Comparison of ENCODE assay signal across 8 cellular contexts in genomic region chr16:88856828-88857727, GRCh38. TPM values are rescaled to one million over a fixed set of nuclear protein-coding genes. Genes with fewer than 3 reads are reported as not detected.
DNase-seq lines count a peak whose midpoint lies in the region; ATAC-seq and TF ChIP-seq lines count a peak whose summit lies in the region.

TSS of gene GALNS (minus strand) at chr16:88856947. CDS start at chr16:88856877, 70 bp downstream.
TSS of gene TRAPPC2L (plus strand) at chr16:88857127. CDS start at chr16:88857151, 24 bp downstream.

- H3K9me3 ChIP-seq in PC-9 (ENCODE audit: insufficient read depth, low read depth) = no peaks in the 10 kb centered on the region
- H3K9me3 ChIP-seq in mucosa of rectum (ENCODE audit: control insufficient read depth in 2 of 2, low read length in 2 of 2) = no peaks in the 10 kb centered on the region

- POLR2A ChIA-PET in PC-9 (lab: Charles Lee; ENCODE audit: unreplicated experiment) = interaction anchor here (0.6 kb wide), 1 partner anchor 264 kb away, joined by 4 read pairs; no protein-coding TSS in a partner anchor

- H3F3A ChIP-seq in PC-9 (ENCODE audit: insufficient read depth, low read depth) = no peaks in the 10 kb centered on the region

- CTCF ChIA-PET in PC-9 (lab: Charles Lee) = interaction anchor here (0.6 kb wide), 1 partner anchor 314 kb away, joined by 5 read pairs; the partner anchor contains the start of gene CDH15

- peak within 1 kb of the TSS; percentile 98 for H2AFZ ChIP-seq in PC-9

- peak; percentile 87 for DNase-seq in DMS153 (lab: John Stamatoyannopoulos, UW)
- peak; percentile 90 for DNase-seq in KBM-7
- peak; percentile 77 to 99 for DNase-seq in PC-9
- DNase-seq in activated T-cell treated with anti-CD3 and anti-CD28 coated beads, Interleukin-2, amount 50 U/mL, for 1 hour = peak; percentile 99
- DNase-seq in epithelial cell of proximal tubule (ENCODE audit: low read depth) = peak; percentile 20
- DNase-seq in stimulated activated CD8-positive, alpha-beta memory T cell treated with anti-CD3 and anti-CD28 coated beads, Interleukin-4, amount 100 ng/mL, for 4 hours (ENCODE audit: low read depth in 2 of 2, low spot score in 1 of 2) = peak; percentile 97 to 99

- TF ChIP-seq CTCF in PC-9 (conservative IDR thresholded peaks at IDR 0.05) (no peak), epithelial cell of proximal tubule (conservative IDR thresholded peaks at IDR 0.05; ENCODE audit: low read depth, low read length) (no peak)

- no peak within 1 kb of the TSS for H3K27ac ChIP-seq in PC-9
- H3K27ac ChIP-seq in mucosa of rectum (ENCODE audit: low read depth in 2 of 2, low read length in 2 of 2) = peak within 1 kb of the TSS; percentile 56 to 67

- peak within 1 kb of the TSS; percentile 95 for H3K4me2 ChIP-seq in PC-9

- no peaks in the 10 kb centered on the region for H3K36me3 ChIP-seq in PC-9 (ENCODE audit: low read depth)
- peaks cover 17 to 29% of the 10 kb centered on the region in 2 donors for H3K36me3 ChIP-seq in mucosa of rectum (ENCODE audit: control insufficient read depth in 2 of 2, insufficient read depth in 2 of 2, low read length in 2 of 2)

- peak within 1 kb of the TSS; percentile 74 to 85 for H3K9ac ChIP-seq in mucosa of rectum (ENCODE audit: low read depth in 1 of 2, low read length in 2 of 2)

- in situ Hi-C loops in KBM-7 (cut with MboI; ENCODE audit: low pct_unique_long_range_greater_than_20kb, low sequenced_read_pairs) = no loop called here

- H3K4me1 ChIP-seq in PC-9 (replicated peaks; ENCODE audit: insufficient read depth) = peaks cover 5% of the 10 kb centered on the region
- H3K4me1 ChIP-seq in mucosa of rectum (ENCODE audit: control insufficient read depth in 2 of 2, insufficient read depth in 2 of 2, low read length in 2 of 2) = peaks cover 16% of the 10 kb centered on the region in 2 donors

- no peaks in the 10 kb centered on the region for H3K9me2 ChIP-seq in PC-9 (ENCODE audit: insufficient read depth)

- peak within 1 kb of the TSS; percentile 80 for H3K4me3 ChIP-seq in PC-9
- peak within 1 kb of the TSS; percentile 98 for H3K4me3 ChIP-seq in epithelial cell of proximal tubule (ENCODE audit: low read depth, low read length)
- H3K4me3 ChIP-seq in mucosa of rectum (ENCODE audit: low read length in 2 of 2) = peak within 1 kb of the TSS; percentile 93 to 94

- intact Hi-C loops in PC-9 (cut with micrococcal nuclease; ENCODE audit: unreplicated experiment) = loop anchor here (1.0 to 10.0 kb wide), 2 partner anchors 45 to 68 kb away; no protein-coding TSS in a partner anchor

- 0 out of 2 replicates have a peak, but pooled peaks cover 7% of the 10 kb centered on the region for H3K79me2 ChIP-seq in PC-9 (ENCODE audit: low read depth)

- no peaks in the 10 kb centered on the region for H4K20me1 ChIP-seq in PC-9 (ENCODE audit: insufficient read depth)

- ATAC-seq in GM21619 (IDR thresholded peaks at IDR 0.05; ENCODE audit: unreplicated experiment) = peak; percentile 62

- BruUV-seq in PC-9 (replicated peaks; lab: Mats Ljungman, UMichigan) = no TSS peak

- H3K27me3 ChIP-seq in PC-9 (ENCODE audit: insufficient read depth, low read depth) = no peaks in the 10 kb centered on the region
- H3K27me3 ChIP-seq in mucosa of rectum (ENCODE audit: control insufficient read depth in 2 of 2, insufficient read depth in 2 of 2, low read length in 2 of 2) = no peaks in the 10 kb centered on the region

RNA-seq across cellular contexts. Expression of gene GALNS, which starts in this region (rescaled TPM):
- total RNA-seq in PC-9 (2021) (62.3 and 75.7 TPM in 2 replicates), epithelial cell of proximal tubule (9.2 and 18.3 TPM in 2 replicates)

RNA-seq across cellular contexts. Expression of gene TRAPPC2L, which starts in this region (rescaled TPM):
- 82.6 and 101 TPM in 2 replicates for total RNA-seq in PC-9 (2021)
- total RNA-seq in epithelial cell of proximal tubule = 48.3 and 58.2 TPM in 2 replicates

Comparison
In these comparisons a context has a peak if more than half of its experiments do, and no peak if none do; other contexts are left out.
1. DNase-seq: peak in every context shown above with its lines; median percentile 99 in activated T-cell treated with anti-CD3 and anti-CD28 coated beads, Interleukin-2, amount 50 U/mL, for 1 hour; 98 in stimulated activated CD8-positive, alpha-beta memory T cell treated with anti-CD3 and anti-CD28 coated beads, Interleukin-4, amount 100 ng/mL, for 4 hours; 90 in KBM-7; 88 in PC-9; 87 in DMS153; 20 in epithelial cell of proximal tubule.